ENCODE assay signal across 8 cellular contexts in the genomic region with DNA sequence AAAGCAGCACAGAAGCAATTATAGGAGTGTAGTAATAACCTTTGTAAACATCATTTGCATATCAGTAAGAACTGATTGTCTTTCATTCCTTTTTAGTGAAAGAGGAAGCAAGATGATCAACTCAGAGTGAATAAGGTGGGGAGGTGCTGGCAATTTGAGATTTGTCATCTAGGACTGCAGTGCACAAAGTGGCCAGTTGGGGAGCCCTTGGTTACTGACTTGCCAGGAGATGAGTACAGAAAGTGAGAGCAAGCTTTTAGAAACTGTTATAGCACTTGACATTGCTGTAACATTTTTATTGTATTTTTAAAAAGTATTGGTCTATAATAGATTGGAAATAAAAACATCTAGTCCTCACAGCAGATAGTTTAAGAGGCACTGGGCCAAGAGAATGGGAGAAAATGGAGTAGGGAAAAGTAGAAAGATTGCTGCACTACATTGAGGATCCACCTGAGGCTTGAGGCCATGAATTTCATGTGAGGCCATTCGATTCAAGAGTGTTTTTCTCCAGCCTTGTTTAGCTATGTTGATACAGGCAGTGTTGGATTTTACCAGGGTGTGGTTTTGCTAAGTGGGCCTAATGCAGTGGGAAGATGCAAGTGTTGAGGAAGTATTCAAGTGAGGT.
A peak's percentile ranks its signal among the peaks of the same experiment; 100 is the strongest.
DNase-seq lines count a peak whose midpoint lies in the region; ATAC-seq and TF ChIP-seq lines count a peak whose summit lies in the region.

No MANE protein-coding gene starts in this region.

- H3K36me3 ChIP-seq in KMS-11 (ENCODE audit: insufficient read depth): no peaks in the 10 kb centered on the region

- in situ Hi-C loops in astrocyte of the cerebellum (cut with HindIII; ENCODE audit: low sequenced_read_pairs): no loop called here

- H3K4me1 ChIP-seq in KMS-11 (ENCODE audit: low read depth, poor library complexity, severe bottlenecking): no peaks in the 10 kb centered on the region

- H4K20me1 ChIP-seq in KMS-11 (ENCODE audit: insufficient read depth): no peaks in the 10 kb centered on the region

- no peak overlapping the region for H3K9ac ChIP-seq in KMS-11

- DNase-seq in NCI-H146 (lab: John Stamatoyannopoulos, UW) (peak; percentile 31), NCI-H146 treated with DMSO at 0.1 percent for 48 hours (lab: John Stamatoyannopoulos, UW; ENCODE audit: unreplicated experiment) (no peak), T-helper 9 cell (peak; percentile 26), astrocyte of the cerebellum (ENCODE audit: low read depth) (peak; percentile 13), kidney tubule cell (ENCODE audit: low spot score) (peak; percentile 54)
- DNase-seq in stimulated activated CD8-positive, alpha-beta memory T cell treated with anti-CD3 and anti-CD28 coated beads, Interleukin-4, amount 100 ng/mL, for 24 hours (ENCODE audit: low read depth): peak; percentile 52

- H3K4me2 ChIP-seq in KMS-11: no peak overlapping the region

- H3K79me2 ChIP-seq in KMS-11 (ENCODE audit: insufficient read depth, low read depth): no peaks in the 10 kb centered on the region

- ATAC-seq in GM21825 (IDR thresholded peaks at IDR 0.05; ENCODE audit: unreplicated experiment): peak; percentile 99

- TF ChIP-seq CTCF in KMS-11 (conservative IDR thresholded peaks at IDR 0.05; ENCODE audit: low read depth, low read length) (peak; percentile 70), astrocyte of the cerebellum (IDR thresholded peaks at IDR 0.05; ENCODE audit: low read depth, low read length, missing control alignments) (peak; percentile 91)

- H3K4me3 ChIP-seq in KMS-11 (IDR thresholded peaks at IDR 0.05; ENCODE audit: insufficient read depth, low read depth, low read length): no peak overlapping the region
- no peak overlapping the region for H3K4me3 ChIP-seq in astrocyte of the cerebellum (ENCODE audit: low read depth, low read length)

- H3K27ac ChIP-seq in KMS-11: no peak overlapping the region

- H3K27me3 ChIP-seq in KMS-11 (ENCODE audit: insufficient read depth, low read depth): no peaks in the 10 kb centered on the region

- no peak overlapping the region for H2AFZ ChIP-seq in KMS-11 (ENCODE audit: low read depth)
